8 cellular contexts compared by ENCODE assay signal in the genomic region with DNA sequence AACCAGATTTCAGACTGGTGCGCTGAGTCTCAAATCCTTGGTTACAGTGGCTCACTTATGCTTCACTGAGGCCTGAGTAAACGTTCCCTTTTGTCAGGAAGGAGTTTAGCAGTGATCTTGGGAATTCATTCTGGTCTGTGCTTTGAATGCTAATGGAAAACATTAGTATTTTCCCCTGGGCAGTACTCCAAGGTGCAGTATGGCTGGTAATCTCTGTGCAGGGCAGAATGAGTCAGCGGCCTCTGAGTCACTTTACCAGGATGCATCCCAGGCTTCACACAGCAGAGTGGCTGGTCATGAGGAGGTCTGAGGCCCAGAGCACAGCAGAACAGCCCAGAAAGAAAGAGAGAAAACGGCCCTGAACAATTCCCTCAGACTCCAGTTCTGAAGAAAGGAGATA. TPM values are rescaled to one million over a fixed set of nuclear protein-coding genes. Genes with fewer than 3 reads are reported as not detected.
A peak's percentile ranks its signal among the peaks of the same experiment; 100 is the strongest.
DNase-seq lines count a peak whose midpoint lies in the region; ATAC-seq and TF ChIP-seq lines count a peak whose summit lies in the region.

No MANE protein-coding gene starts in this region.

- H3K36me3 ChIP-seq in muscle layer of colon (ENCODE audit: insufficient read depth, low read length), result peaks cover 9% of the 10 kb centered on the region

- H3K4me3 ChIP-seq in AG04450 (ENCODE audit: low read depth, low read length), result no peak overlapping the region
- H3K4me3 ChIP-seq in epithelial cell of proximal tubule (ENCODE audit: low read depth, low read length), result no peak overlapping the region
- no peak overlapping the region for H3K4me3 ChIP-seq in muscle layer of colon (ENCODE audit: low read depth in 1 of 2, low read length in 2 of 2)

- H3K9me3 ChIP-seq in AG04450 (ENCODE audit: control insufficient read depth, insufficient read depth, low read length) (no peaks in the 10 kb centered on the region), muscle layer of colon (ENCODE audit: low read length) (no peaks in the 10 kb centered on the region)

- TF ChIP-seq CTCF in AG04450 (IDR thresholded peaks at IDR 0.05; ENCODE audit: low read depth, low read length) (no peak), epithelial cell of proximal tubule (conservative IDR thresholded peaks at IDR 0.05; ENCODE audit: low read depth, low read length) (no peak)

- CTCF ChIA-PET in AG04450 (lab: Charles Lee), result no interaction called here

- POLR2A ChIA-PET in AG04450 (lab: Yijun Ruan, JAX), result no interaction called here

- peak overlapping the region; percentile 79 for H3K27ac ChIP-seq in AG04450 (ENCODE audit: low read depth, low read length)
- H3K27ac ChIP-seq in muscle layer of colon (ENCODE audit: low read depth, low read length), result peak overlapping the region; percentile 83

- no peak for ATAC-seq in GM18502 (IDR thresholded peaks at IDR 0.05; ENCODE audit: poor library complexity, unreplicated experiment)
- ATAC-seq in HG03175 (IDR thresholded peaks at IDR 0.05; ENCODE audit: unreplicated experiment), result no peak
- ATAC-seq in GM18861 (IDR thresholded peaks at IDR 0.05; ENCODE audit: unreplicated experiment), result no peak
- no peak for ATAC-seq in HG02852 (IDR thresholded peaks at IDR 0.05; ENCODE audit: unreplicated experiment)

- peak overlapping the region; percentile 9 for H3K9ac ChIP-seq in muscle layer of colon (ENCODE audit: low read length)

- peaks cover 48% of the 10 kb centered on the region for H3K4me1 ChIP-seq in muscle layer of colon (ENCODE audit: insufficient read depth, low read length)

- no peaks in the 10 kb centered on the region for H3K27me3 ChIP-seq in AG04450 (ENCODE audit: control insufficient read depth, insufficient read depth, low read length)
- H3K27me3 ChIP-seq in muscle layer of colon (ENCODE audit: control insufficient read depth in 1 of 2, insufficient read depth in 2 of 2, low read length in 2 of 2), result no peaks in the 10 kb centered on the region

- DNase-seq in AG04450 (ENCODE audit: low read depth, low spot score), result peak; percentile 92
- DNase-seq in NCI-H2196 treated with DMSO at 0.1 percent for 48 hours (lab: John Stamatoyannopoulos, UW; ENCODE audit: unreplicated experiment), result peak; percentile 40
- peak; percentile 95 for DNase-seq in epithelial cell of proximal tubule (ENCODE audit: low read depth)

RNA-seq across cellular contexts. Expression of gene PCA3, which starts 54.0 kb away (rescaled TPM):
- polyA plus RNA-seq in AG04450 (2011; rRNA removed), result not detected in 2 replicates
- not detected in 2 replicates for polyA minus RNA-seq in AG04450 (2011; rRNA and poly(A)+ RNA removed)
- not detected in 2 replicates for total RNA-seq in epithelial cell of proximal tubule

Comparison
In these comparisons a context has a peak if more than half of its experiments do, and no peak if none do; other contexts are left out.
1. DNase-seq: peak in every context shown above with its lines; median percentile 95 in epithelial cell of proximal tubule; 92 in AG04450; 40 in NCI-H2196 treated with DMSO at 0.1 percent for 48 hours.